In genomic region chr17:66578781-66579489, GRCh38 we compare ENCODE assay signal across 1 cellular context.
TF ChIP-seq lines count a peak whose summit lies in the region.

No MANE protein-coding gene starts in this region.

TF ChIP-seq in HepG2, 621 proteins besides CTCF, POLR2A, EP300 and RAD21 (continued from another document):
- peak; percentile 34; the same call in 1 of the 2 replicates for TF ChIP-seq ZNF687 (CRISPR knock-in tag; IDR thresholded peaks at IDR 0.05)
- TF ChIP-seq MAX (IDR thresholded peaks at IDR 0.05): 0 out of 2 replicates have a peak, but pooled peaks have one; percentile 29
- no peak for TF ChIP-seq NFE2 (CRISPR knock-in tag; IDR thresholded peaks at IDR 0.05)
- 0 out of 2 replicates have a peak, but pooled peaks have one; percentile 38 for TF ChIP-seq REL (CRISPR knock-in tag; conservative IDR thresholded peaks at IDR 0.05)
- 0 out of 2 replicates have a peak, but pooled peaks have one; percentile 53 for TF ChIP-seq FOXO4 (CRISPR knock-in tag; conservative IDR thresholded peaks at IDR 0.05)
- 0 out of 2 replicates have a peak, but pooled peaks have one; percentile 36 for TF ChIP-seq HOXA9 (CRISPR knock-in tag; IDR thresholded peaks at IDR 0.05; ENCODE audit: borderline replicate concordance)
- TF ChIP-seq ZNF574 (CRISPR knock-in tag; IDR thresholded peaks at IDR 0.05): 0 out of 2 replicates have a peak, but pooled peaks have one; percentile 6
- TF ChIP-seq NR2C2 (CRISPR knock-in tag; IDR thresholded peaks at IDR 0.05; ENCODE audit: borderline replicate concordance): peak; percentile 59
